Comparison of ENCODE assay signal across 19 cellular contexts in the genomic region with DNA sequence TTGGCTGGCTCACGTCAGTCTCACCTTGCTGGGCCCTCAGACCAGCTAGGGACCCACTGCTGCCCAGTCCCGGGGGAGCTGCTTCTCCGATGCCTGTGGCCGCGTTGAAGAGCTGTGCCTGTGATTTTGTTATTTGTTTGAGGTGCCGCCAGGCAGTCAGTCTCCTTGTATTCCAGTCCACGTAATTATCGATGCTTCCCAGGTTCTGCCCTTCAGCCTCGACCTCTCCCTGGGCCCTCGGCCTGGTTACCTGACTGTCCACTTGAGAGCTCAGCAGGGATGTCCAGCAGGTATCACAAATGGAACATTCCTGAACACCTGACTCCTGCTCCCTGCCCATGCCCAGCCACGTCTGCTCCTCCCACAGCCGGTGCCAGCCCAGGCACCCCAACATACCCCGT.
DNase-seq lines count a peak whose midpoint lies in the region; ATAC-seq lines count a peak whose summit lies in the region.
"Had no signal": no experiment of that assay in that cellular context is flagged by ENCODE, and none has a peak within 500 bp of the region (broad histone marks: within the 10 kb centered on the region; RNA-seq: fewer than 3 reads in every experiment).

No MANE protein-coding gene starts in this region.

- peak overlapping the region; percentile 51; the same call in 1 of the 2 replicates for H3K4me2 ChIP-seq in BLaER1
- H3K4me2 ChIP-seq: A549 had no signal

- H3K27me3 ChIP-seq in BLaER1: no peaks in the 10 kb centered on the region
- H3K27me3 ChIP-seq: SJSA1 had no signal

- intact Hi-C loops in sciatic nerve (cut with DNase I): no loop called here

- DNase-seq in islet precursor cell (peak; percentile 22), sciatic nerve (ENCODE audit: low spot score) (peak; percentile 50), NCI-H2107 treated with DMSO at 0.1 percent for 48 hours (lab: John Stamatoyannopoulos, UW; ENCODE audit: unreplicated experiment) (no peak), HuH-7.5 (ENCODE audit: low spot score) (no peak)
- DNase-seq: AML-193, Calu3, DMS79 treated with DMSO at 0.1 percent for 48 hours, GF-D8, NCI-H1048, NCI-H1436, NCI-H187 treated with DMSO at 0.1 percent for 48 hours, NCI-H524, NCI-H748 treated with DMSO at 0.1 percent for 48 hours, PC-3 had no signal

- peaks cover 31% of the 10 kb centered on the region; the same call in 1 of the 2 replicates for H3K36me3 ChIP-seq in BLaER1
- H3K36me3 ChIP-seq: SJSA1 had no signal

- no peak overlapping the region for H3K27ac ChIP-seq in BLaER1
- H3K27ac ChIP-seq: A549, SJSA1 had no signal

- H3K4me1 ChIP-seq in BLaER1: peaks cover 27% of the 10 kb centered on the region
- H3K4me1 ChIP-seq: A549, SJSA1 had no signal

- no peaks in the 10 kb centered on the region for H4K20me1 ChIP-seq in BLaER1

- H3K4me3 ChIP-seq in BLaER1: no peak overlapping the region
- H3K4me3 ChIP-seq: A549, SJSA1 had no signal

- no peak overlapping the region for H3K9ac ChIP-seq in BLaER1

- H3K9me3 ChIP-seq in BLaER1: no peaks in the 10 kb centered on the region
- H3K9me3 ChIP-seq: A549, SJSA1 had no signal

- peak; percentile 7 for ATAC-seq in GM18498 (IDR thresholded peaks at IDR 0.05; ENCODE audit: unreplicated experiment)
- ATAC-seq in sciatic nerve: no peak
- no peak for ATAC-seq in HG03095 (IDR thresholded peaks at IDR 0.05; ENCODE audit: unreplicated experiment)
- ATAC-seq: A549, PC-3 had no signal

Comparison
In these comparisons a context has a peak if more than half of its experiments do, and no peak if none do; other contexts are left out.
1. DNase-seq: peak in islet precursor cell (single experiment) and sciatic nerve (single experiment); none in NCI-H2107 treated with DMSO at 0.1 percent for 48 hours (single experiment) and HuH-7.5 (single experiment).